ENCODE assay signal across 7 cellular contexts in genomic region chr10:80044935-80045334, GRCh38. TPM values are rescaled to one million over a fixed set of nuclear protein-coding genes. Genes with fewer than 3 reads are reported as not detected.
DNase-seq lines count a peak whose midpoint lies in the region; ATAC-seq, FAIRE-seq and TF ChIP-seq lines count a peak whose summit lies in the region.
"Not testable (repeated sequence)": the region's sequence is repeated elsewhere in the genome, so short reads cannot be mapped to it uniquely, and the experiment has no call there.

No MANE protein-coding gene starts in this region.

- WGBS in GM12878 (ENCODE audit: insufficient coverage, insufficient replicate concordance, low lambda C conversion rate, missing lambda C conversion rate), result 22% methylated on average over 6 of the region's 6 CpGs

- not testable (repeated sequence) for H3K9me3 ChIP-seq in GM12878 (replicated peaks; ENCODE audit: control insufficient read depth, insufficient read depth, low read length)

- RAD21 ChIA-PET in GM12878 (lab: Charles Lee; ENCODE audit: unreplicated experiment), result interaction anchor here (1.7 kb wide), 1 partner anchor 16 kb away, joined by 8 read pairs; no protein-coding TSS in a partner anchor

- DNase-seq in ELF-1 (ENCODE audit: low read depth, low spot score) (peak; percentile 50), NCI-H226 (peak; percentile 2), RPMI7951 (ENCODE audit: low read depth) (peak; percentile 25), left kidney (ENCODE audit: low read depth, low spot score) (peak; percentile 48)
- DNase-seq in GM12878 (ENCODE audit: low read depth, low spot score), result not testable (repeated sequence)

- H3K27me3 ChIP-seq in GM12878 (replicated peaks in 1 of 2; ENCODE audit: control insufficient read depth in 2 of 2, insufficient read depth in 2 of 2, low read length in 1 of 2), result not testable (repeated sequence)

- TF ChIP-seq RAD21 in Ishikawa (IDR thresholded peaks at IDR 0.05; ENCODE audit: low read depth), result 0 out of 2 replicates have a peak, but pooled peaks have one; percentile 13
- not testable (repeated sequence) for TF ChIP-seq RAD21 in GM12878 (IDR thresholded peaks at IDR 0.05; ENCODE audit: insufficient read depth, low read depth, low read length)

- TF ChIP-seq CTCF in GM12878 (IDR thresholded peaks at IDR 0.05 in 2 of 3, conservative IDR thresholded peaks at IDR 0.05 in 1 of 3; ENCODE audit: control insufficient read depth in 2 of 3, extremely low read depth in 1 of 3, insufficient read depth in 1 of 3, low read depth in 3 of 3, low read length in 3 of 3), result not testable (repeated sequence)

- intact Hi-C loops in GM12878 (cut with micrococcal nuclease; ENCODE audit: unreplicated experiment), result loop anchor here (5.0 kb wide), 2 partner anchors 483 to 508 kb away; partner anchors contain the start of gene SFTPA2

- not testable (repeated sequence) for H3K4me2 ChIP-seq in GM12878 (ENCODE audit: control insufficient read depth, insufficient read depth)

- SMC1A ChIA-PET in GM12878 (lab: Charles Lee; ENCODE audit: uncharacterized antibody, unreplicated experiment), result interaction anchor here (0.6 to 0.9 kb wide), 2 partner anchors 16 to 715 kb away, joined by 3 to 4 read pairs; no protein-coding TSS in a partner anchor

- not testable (repeated sequence) for H3K79me2 ChIP-seq in GM12878 (ENCODE audit: control insufficient read depth, insufficient read depth, low read length)

- not testable (repeated sequence) for H4K20me1 ChIP-seq in GM12878 (ENCODE audit: control insufficient read depth, insufficient read depth)

- H2AFZ ChIP-seq in GM12878 (ENCODE audit: control insufficient read depth, low read depth, low read length), result peak overlapping the region; percentile 12

- POLR2A ChIA-PET in GM12878 (lab: Charles Lee), result not testable (repeated sequence)

- H3K27ac ChIP-seq in GM12878 (ENCODE audit: control insufficient read depth, insufficient read depth), result not testable (repeated sequence)

- TF ChIP-seq POLR2A in GM12878 (IDR thresholded peaks at IDR 0.05; ENCODE audit: low read depth, low read length), result not testable (repeated sequence)

- in situ Hi-C loops in GM12878 (cut with MboI), result loop anchor here (10.0 kb wide), 1 partner anchor 510 kb away; no protein-coding TSS in a partner anchor

- H3K4me1 ChIP-seq in GM12878 (ENCODE audit: control insufficient read depth, insufficient read depth, low read length), result not testable (repeated sequence)

- CTCF ChIA-PET in GM12878 (lab: Yijun Ruan, JAX), result interaction anchor here (0.8 to 2.5 kb wide), 5 partner anchors 13 to 508 kb away, joined by 3 to 9 read pairs (median 4); no protein-coding TSS in a partner anchor

- ATAC-seq in GM21367 (IDR thresholded peaks at IDR 0.05; ENCODE audit: unreplicated experiment) (peak; percentile 52), GM12878 (peak; percentile 67)

- not testable (repeated sequence) for H3K9ac ChIP-seq in GM12878 (ENCODE audit: control insufficient read depth, insufficient read depth, low read length)

- BruUV-seq in GM12878 (replicated peaks; lab: Mats Ljungman, UMichigan), result not testable (repeated sequence)

- H3K36me3 ChIP-seq in GM12878 (ENCODE audit: control insufficient read depth in 2 of 2, insufficient read depth in 2 of 2, low read length in 1 of 2), result not testable (repeated sequence)

- FAIRE-seq in GM12878 (lab: Jason Lieb, UNC), result peak; percentile 38

- not testable (repeated sequence) for H3K4me3 ChIP-seq in GM12878

- TF ChIP-seq EP300 in Ishikawa (IDR thresholded peaks at IDR 0.05; ENCODE audit: borderline replicate concordance); GM12878 (IDR thresholded peaks at IDR 0.05; ENCODE audit: borderline replicate concordance in 1 of 2, control insufficient read depth in 1 of 2, low read depth in 2 of 2, low read length in 2 of 2): not testable (repeated sequence)

TF ChIP-seq in GM12878, 131 proteins besides CTCF, POLR2A, EP300 and RAD21:
- TF ChIP-seq YY1 (IDR thresholded peaks at IDR 0.05; ENCODE audit: low read depth, low read length), result 0 out of 2 replicates have a peak, but pooled peaks have one; percentile 28

RNA-seq across cellular contexts. Expression of gene TMEM254, which starts 33.5 kb away (rescaled TPM):
- total RNA-seq in RPMI7951 (2014; rRNA removed; shearing (Covaris generic)), result 14.5 and 16.0 TPM in 2 replicates
- total RNA-seq in GM12878 (2013; cell fraction: nucleolus; rRNA removed), result 13.9 and 14.8 TPM in 2 replicates
- 8.9 and 9.4 TPM in 2 replicates for total RNA-seq in GM12878 (2014; rRNA removed)
- 5.6 and 7.4 TPM in 2 replicates for total RNA-seq in GM12878 (2014; rRNA removed; fragmentation: Illumina TruSeq; extraction: Trizol)
- 6.8 and 8.2 TPM in 2 replicates for total RNA-seq in GM12878 (2021)
- 7.0 TPM for polyA plus RNA-seq in GM12878 (2011; ENCODE audit: low read depth)
- polyA plus RNA-seq in GM12878 (2011; rRNA removed), result 29.0 and 34.6 TPM in 2 replicates
- 23.3 and 24.2 TPM in 2 replicates for polyA plus RNA-seq in GM12878 (2011; cell fraction: cytosol; rRNA removed)
- 9.5 and 12.7 TPM in 2 replicates for polyA plus RNA-seq in GM12878 (2011; cell fraction: nucleus; rRNA removed)
- polyA plus RNA-seq in GM12878 (2012), result 9.8 and 12.9 TPM in 2 replicates
- 14.8 and 15.8 TPM in 2 replicates for polyA plus RNA-seq in GM12878 (2014; fragmentation: Illumina TruSeq; extraction: Trizol)
- polyA plus RNA-seq in GM12878 (2014; fragmentation: Nextera tagmentation; extraction: Ambion mirVana), result 10 to 100 TPM; 11.5 to 15.5 TPM
- 10.4 and 10.6 TPM in 2 replicates for polyA plus RNA-seq in GM12878 (2014; rRNA removed)
- 10 to 100 TPM; 17.9 to 19.3 TPM for polyA plus RNA-seq in GM12878 (2016; fragmentation: Nextera tagmentation; extraction: Ambion mirVana)
- 14.2 and 16.5 TPM in 2 replicates for polyA minus RNA-seq in GM12878 (2011; rRNA and poly(A)+ RNA removed)
- 1.9 and 2.4 TPM in 2 replicates for polyA minus RNA-seq in GM12878 (2011; cell fraction: cytosol; rRNA and poly(A)+ RNA removed)
- 3.4 and 3.8 TPM in 2 replicates for polyA minus RNA-seq in GM12878 (2011; cell fraction: nucleus; rRNA and poly(A)+ RNA removed)
